ENCODE assay signal across 14 cellular contexts in genomic region chr10:11154333-11154732, GRCh38.
DNase-seq lines count a peak whose midpoint lies in the region; ATAC-seq and TF ChIP-seq lines count a peak whose summit lies in the region.
"Had no signal": no experiment of that assay in that cellular context is flagged by ENCODE, and none has a peak within 500 bp of the region (broad histone marks: within the 10 kb centered on the region; RNA-seq: fewer than 3 reads in every experiment).

No MANE protein-coding gene starts in this region.

- no peak overlapping the region for H2AFZ ChIP-seq in neural progenitor cell (replicated peaks)

- DNase-seq in activated CD4-positive, alpha-beta T cell treated with anti-CD3 and anti-CD28 coated beads, Interleukin-2, amount 10 ng/mL, durations not matched to agents 7 days and 5 days = no peak
- DNase-seq in activated CD4-positive, alpha-beta T cell treated with anti-CD3 and anti-CD28 coated beads, Interleukin-2, amount 50 U/mL, for 4 hours = no peak
- no peak for DNase-seq in T-helper 17 cell
- no peak for DNase-seq in neural progenitor cell (ENCODE audit: low spot score)
- DNase-seq in lower lobe of right lung = no peak
- no peak for DNase-seq in NK-92 (lab: John Stamatoyannopoulos, UW; ENCODE audit: unreplicated experiment)
- DNase-seq: aorta, NCI-H1694 treated with DMSO at 0.1 percent for 48 hours, posterior cingulate gyrus, SHP77 had no signal

- H3K4me1 Mint-ChIP-seq in activated CD4-positive, alpha-beta T cell treated with anti-CD3 and anti-CD28 coated beads, Interleukin-2, amount 10 ng/mL, durations not matched to agents 7 days and 5 days = peaks cover 88% of the 10 kb centered on the region
- H3K4me1 Mint-ChIP-seq in T-helper 17 cell = peaks cover 73% of the 10 kb centered on the region
- H3K4me1 Mint-ChIP-seq in neural progenitor cell = peaks cover 29% of the 10 kb centered on the region

- no peaks in the 10 kb centered on the region for H4K20me1 ChIP-seq in neural progenitor cell (ENCODE audit: low read depth)

- intact Hi-C loops in lower lobe of right lung (cut with DNase I) = no loop called here

- H3F3A ChIP-seq in neural progenitor cell (ENCODE audit: low read depth) = no peaks in the 10 kb centered on the region

- no peak overlapping the region for H3K4me3 Mint-ChIP-seq in activated CD4-positive, alpha-beta T cell treated with anti-CD3 and anti-CD28 coated beads, Interleukin-2, amount 10 ng/mL, durations not matched to agents 7 days and 5 days
- H3K4me3 Mint-ChIP-seq in T-helper 17 cell (peak overlapping the region; percentile 74), neural progenitor cell (no peak overlapping the region)

- H3K4me3 ChIP-seq in neural progenitor cell (no peak overlapping the region), lower lobe of right lung (no peak overlapping the region)
- H3K4me3 ChIP-seq: A549 had no signal

- peak overlapping the region; percentile 11 for H3K27ac Mint-ChIP-seq in activated CD4-positive, alpha-beta T cell treated with anti-CD3 and anti-CD28 coated beads, Interleukin-2, amount 10 ng/mL, durations not matched to agents 7 days and 5 days
- H3K27ac Mint-ChIP-seq in T-helper 17 cell (peak overlapping the region; percentile 99), neural progenitor cell (no peak overlapping the region)

- TF ChIP-seq CTCF in neural progenitor cell (IDR thresholded peaks at IDR 0.05) = no peak
- no peak for TF ChIP-seq CTCF in lower lobe of right lung (IDR thresholded peaks at IDR 0.05)

- POLR2A ChIA-PET in activated CD4-positive, alpha-beta T cell treated with anti-CD3 and anti-CD28 coated beads, Interleukin-2, amount 10 ng/mL, durations not matched to agents 7 days and 5 days (lab: Charles Lee) = no interaction called here

- H3K4me2 ChIP-seq in neural progenitor cell = peak overlapping the region; percentile 45
- H3K4me2 ChIP-seq: A549, KMS-11 had no signal

- H3K27me3 ChIP-seq in neural progenitor cell (no peaks in the 10 kb centered on the region), lower lobe of right lung (ENCODE audit: low read depth) (no peaks in the 10 kb centered on the region)

- ATAC-seq in GM21576 (IDR thresholded peaks at IDR 0.05; ENCODE audit: unreplicated experiment) (peak; percentile 45), T-helper 17 cell (no peak), GM18517 (IDR thresholded peaks at IDR 0.05; ENCODE audit: unreplicated experiment) (no peak), lower lobe of right lung (no peak)
- ATAC-seq: A549 had no signal

- no peak overlapping the region for H3K27ac ChIP-seq in neural progenitor cell
- no peak overlapping the region for H3K27ac ChIP-seq in lower lobe of right lung
- H3K27ac ChIP-seq: A549, KMS-11 had no signal

- no peaks in the 10 kb centered on the region for H3K9me3 ChIP-seq in T-helper 17 cell (ENCODE audit: control insufficient read depth, low read length, poor library complexity, severe bottlenecking)
- H3K9me3 ChIP-seq in neural progenitor cell (ENCODE audit: low read depth) = no peaks in the 10 kb centered on the region
- H3K9me3 ChIP-seq in lower lobe of right lung = no peaks in the 10 kb centered on the region
- H3K9me3 ChIP-seq: A549 had no signal

- no peak overlapping the region for H3K9ac ChIP-seq in neural progenitor cell
- H3K9ac ChIP-seq: KMS-11 had no signal

- H3K27me3 Mint-ChIP-seq in activated CD4-positive, alpha-beta T cell treated with anti-CD3 and anti-CD28 coated beads, Interleukin-2, amount 10 ng/mL, durations not matched to agents 7 days and 5 days = no peaks in the 10 kb centered on the region
- H3K27me3 Mint-ChIP-seq in T-helper 17 cell = no peaks in the 10 kb centered on the region
- no peaks in the 10 kb centered on the region for H3K27me3 Mint-ChIP-seq in neural progenitor cell (ENCODE audit: insufficient read depth, low read depth)

- H3K4me1 ChIP-seq in neural progenitor cell (peaks cover 31% of the 10 kb centered on the region), lower lobe of right lung (peaks cover 32% of the 10 kb centered on the region)
- H3K4me1 ChIP-seq: A549 had no signal

- CTCF ChIA-PET in activated CD4-positive, alpha-beta T cell treated with anti-CD3 and anti-CD28 coated beads, Interleukin-2, amount 10 ng/mL, durations not matched to agents 7 days and 5 days (lab: Charles Lee) = interaction anchor here (0.9 to 1.0 kb wide), 3 partner anchors 8 to 66 kb away, joined by 3 to 4 read pairs (median 3); no protein-coding TSS in a partner anchor

- H3K36me3 ChIP-seq in neural progenitor cell = no peaks in the 10 kb centered on the region
- H3K36me3 ChIP-seq in lower lobe of right lung = no peaks in the 10 kb centered on the region

- no peaks in the 10 kb centered on the region for H3K9me3 Mint-ChIP-seq in activated CD4-positive, alpha-beta T cell treated with anti-CD3 and anti-CD28 coated beads, Interleukin-2, amount 10 ng/mL, durations not matched to agents 7 days and 5 days
- H3K9me3 Mint-ChIP-seq in neural progenitor cell = no peaks in the 10 kb centered on the region

- H3K79me2 ChIP-seq in neural progenitor cell (ENCODE audit: low read depth) = no peaks in the 10 kb centered on the region

- peaks cover 21% of the 10 kb centered on the region for H3K36me3 Mint-ChIP-seq in activated CD4-positive, alpha-beta T cell treated with anti-CD3 and anti-CD28 coated beads, Interleukin-2, amount 10 ng/mL, durations not matched to agents 7 days and 5 days (ENCODE audit: low read depth)
- H3K36me3 Mint-ChIP-seq in T-helper 17 cell (ENCODE audit: low read depth) (no peaks in the 10 kb centered on the region), neural progenitor cell (no peaks in the 10 kb centered on the region)
